In genomic region chr3:127690823-127691452, GRCh38 we compare ENCODE assay signal across 1 cellular context.
TF ChIP-seq lines count a peak whose summit lies in the region.

No MANE protein-coding gene starts in this region.

TF ChIP-seq in HepG2, 621 proteins besides CTCF, POLR2A, EP300 and RAD21 (continued from another document):
- TF ChIP-seq ZFX (CRISPR knock-in tag; IDR thresholded peaks at IDR 0.05; ENCODE audit: low read depth) (peak; percentile 95), RXRB (CRISPR knock-in tag; IDR thresholded peaks at IDR 0.05; ENCODE audit: borderline replicate concordance) (0 out of 2 replicates have a peak, but pooled peaks have one; percentile 14), RBFOX2 (IDR thresholded peaks at IDR 0.05; ENCODE audit: low read depth, low read length) (no peak)
TF ChIP-seq in HepG2: peak in this region for 26.
